In genomic region chr16:56589141-56590039, GRCh38 we compare ENCODE assay signal across 10 cellular contexts. TPM values are rescaled to one million over a fixed set of nuclear protein-coding genes. Genes with fewer than 3 reads are reported as not detected.
DNase-seq lines count a peak whose midpoint lies in the region; ATAC-seq, FAIRE-seq and TF ChIP-seq lines count a peak whose summit lies in the region.
"Had no signal": no experiment of that assay in that cellular context is flagged by ENCODE, and none has a peak within 500 bp of the region (broad histone marks: within the 10 kb centered on the region; RNA-seq: fewer than 3 reads in every experiment).

Gene MT3 (plus strand): TSS chr16:56589528. CDS start chr16:56589591, 63 bp downstream.

- peaks cover 10% of the 10 kb centered on the region for H3K4me1 ChIP-seq in astrocyte (ENCODE audit: insufficient read depth, low read length)
- no peaks in the 10 kb centered on the region for H3K4me1 ChIP-seq in SJCRH30

- no peak within 1 kb of the TSS for H3K27ac Mint-ChIP-seq in astrocyte (ENCODE audit: unreplicated experiment)
- H3K27ac Mint-ChIP-seq in immature natural killer cell = no peak within 1 kb of the TSS

- H3K27me3 Mint-ChIP-seq in astrocyte (ENCODE audit: low read depth, unreplicated experiment) (peaks cover 80% of the 10 kb centered on the region), immature natural killer cell (ENCODE audit: low read depth in 3 of 3) (peaks cover 6 to 25% (median 7%) of the 10 kb centered on the region in 3 donors)

- DNase-seq in Daoy (ENCODE audit: low read depth) (peak; percentile 42), NCI-H510A (lab: John Stamatoyannopoulos, UW) (peak; percentile 56), astrocyte (ENCODE audit: low read depth) (no peak), immature natural killer cell (no peak), SJCRH30 (no peak)
- DNase-seq in stimulated activated CD4-positive, alpha-beta T cell treated with anti-CD3 and anti-CD28 coated beads, Interleukin-2, amount 100 ng/mL, for 24 hours = peak; percentile 35 to 51

- H3K79me2 ChIP-seq in astrocyte (ENCODE audit: insufficient read depth, low read length) = no peaks in the 10 kb centered on the region

- peak within 1 kb of the TSS; percentile 82 for H3K4me2 ChIP-seq in astrocyte (ENCODE audit: low read length)
- H3K4me2 ChIP-seq: KMS-11 had no signal

- no peaks in the 10 kb centered on the region for H4K20me1 ChIP-seq in astrocyte (ENCODE audit: insufficient read depth, low read length)

- H3K4me3 ChIP-seq in astrocyte (ENCODE audit: insufficient read depth, low read depth, low read length) (peak within 1 kb of the TSS; percentile 39), SJCRH30 (no peak within 1 kb of the TSS)
- H3K4me3 ChIP-seq: lung had no signal

- H2AFZ ChIP-seq in astrocyte (ENCODE audit: low read depth, low read length) = peak within 1 kb of the TSS; percentile 60

- peak within 1 kb of the TSS; percentile 77 for H3K4me3 Mint-ChIP-seq in astrocyte (ENCODE audit: unreplicated experiment)
- H3K4me3 Mint-ChIP-seq in immature natural killer cell = peak within 1 kb of the TSS in 4 of 5 donors; percentile 19 to 65 (median 52)

- ATAC-seq in HG03439 (IDR thresholded peaks at IDR 0.05; ENCODE audit: unreplicated experiment) (no peak), GM21381 (IDR thresholded peaks at IDR 0.05; ENCODE audit: unreplicated experiment) (no peak)

- TF ChIP-seq CTCF in astrocyte (IDR thresholded peaks at IDR 0.05; ENCODE audit: insufficient read depth, low read depth, low read length) = no peak

- H3K9ac ChIP-seq in astrocyte (ENCODE audit: low read length) = no peak within 1 kb of the TSS
- H3K9ac ChIP-seq: KMS-11 had no signal

- H3K36me3 ChIP-seq in astrocyte (ENCODE audit: insufficient read depth, low read length) (no peaks in the 10 kb centered on the region), SJCRH30 (no peaks in the 10 kb centered on the region)

- H3K9me3 Mint-ChIP-seq in astrocyte (ENCODE audit: unreplicated experiment) = peaks cover 6% of the 10 kb centered on the region
- H3K9me3 Mint-ChIP-seq in immature natural killer cell = no peaks in the 10 kb centered on the region

- H3K27ac ChIP-seq in astrocyte (ENCODE audit: low read depth, low read length) (no peak within 1 kb of the TSS), SJCRH30 (no peak within 1 kb of the TSS)
- H3K27ac ChIP-seq: KMS-11 had no signal

- FAIRE-seq in astrocyte (lab: Jason Lieb, UNC) = no peak

- peaks cover 2% of the 10 kb centered on the region for H3K4me1 Mint-ChIP-seq in astrocyte (ENCODE audit: low read depth, unreplicated experiment)
- peaks cover 0 to 3% of the 10 kb centered on the region in 2 donors for H3K4me1 Mint-ChIP-seq in immature natural killer cell

- H3K36me3 Mint-ChIP-seq in astrocyte (ENCODE audit: low read depth, unreplicated experiment) = no peaks in the 10 kb centered on the region
- no peaks in the 10 kb centered on the region for H3K36me3 Mint-ChIP-seq in immature natural killer cell

- H3K9me3 ChIP-seq in astrocyte (ENCODE audit: insufficient read depth, low read depth, low read length) = no peaks in the 10 kb centered on the region
- no peaks in the 10 kb centered on the region for H3K9me3 ChIP-seq in SJCRH30 (replicated peaks)

- H3K27me3 ChIP-seq in astrocyte (ENCODE audit: insufficient read depth, low read length) (peaks cover 37% of the 10 kb centered on the region), SJCRH30 (no peaks in the 10 kb centered on the region)

RNA-seq across cellular contexts. Expression of gene MT3, which starts in this region (rescaled TPM):
- not detected in 2 replicates for total RNA-seq in Daoy (2014; rRNA removed; shearing (Covaris generic))
- total RNA-seq in astrocyte = not detected in 2 replicates
- not detected for polyA plus RNA-seq in immature natural killer cell
- not detected in 2 replicates for total RNA-seq in SJCRH30 (2014; rRNA removed; shearing (Covaris generic))
- total RNA-seq: lung had no signal

Comparison
In these comparisons a context has a peak if more than half of its experiments do, and no peak if none do; other contexts are left out.
1. Peak in DNase-seq in Daoy; RNA of the gene not detected or under 1 TPM.
2. DNase-seq: peak in NCI-H510A (single experiment) and stimulated activated CD4-positive, alpha-beta T cell treated with anti-CD3 and anti-CD28 coated beads, Interleukin-2, amount 100 ng/mL, for 24 hours (2 of 2); none in astrocyte (single experiment), immature natural killer cell (0 of 3) and SJCRH30 (0 of 2).